20 cellular contexts compared by ENCODE assay signal in genomic region chr2:126837926-126838717, GRCh38.
A peak's percentile ranks its signal among the peaks of the same experiment; 100 is the strongest.
DNase-seq lines count a peak whose midpoint lies in the region; ATAC-seq and TF ChIP-seq lines count a peak whose summit lies in the region.
"Had no signal": no experiment of that assay in that cellular context is flagged by ENCODE, and none has a peak within 500 bp of the region (broad histone marks: within the 10 kb centered on the region; RNA-seq: fewer than 3 reads in every experiment).

No MANE protein-coding gene starts in this region.

- ATAC-seq in lung (ENCODE audit: insufficient read depth, low FRiP score) = no peak
- ATAC-seq in GM18858 (IDR thresholded peaks at IDR 0.05; ENCODE audit: unreplicated experiment) = no peak
- no peak for ATAC-seq in natural killer cell treated with Interleukin-12 subunit alpha and Interleukin-12 subunit beta and Interleukin-15 and Interleukin-18, amount 100 ng/mL, for 72 hours
- ATAC-seq: HepG2 had no signal

- no peaks in the 10 kb centered on the region for H3K9me3 ChIP-seq in SJCRH30 (replicated peaks)
- H3K9me3 ChIP-seq in lung (ENCODE audit: control insufficient read depth in 2 of 2, insufficient read depth in 1 of 2, low read length in 1 of 2) = peaks cover 0 to 5% of the 10 kb centered on the region in 2 donors
- H3K9me3 ChIP-seq in spleen = no peaks in the 10 kb centered on the region
- H3K9me3 ChIP-seq: BLaER1 had no signal

- H3K27me3 ChIP-seq in SJCRH30 = no peaks in the 10 kb centered on the region
- no peaks in the 10 kb centered on the region for H3K27me3 ChIP-seq in lung (ENCODE audit: control insufficient read depth, insufficient read depth)
- peaks cover 0 to 4% (median 0%) of the 10 kb centered on the region in 7 donors for H3K27me3 ChIP-seq in spleen (replicated peaks in 1 of 7)
- H3K27me3 ChIP-seq: BLaER1, SJSA1 had no signal

- no peaks in the 10 kb centered on the region for H3K36me3 ChIP-seq in SJCRH30
- H3K36me3 ChIP-seq in lung (ENCODE audit: control insufficient read depth in 2 of 2, insufficient read depth in 2 of 2, low read length in 2 of 2) = no peaks in the 10 kb centered on the region
- no peaks in the 10 kb centered on the region for H3K36me3 ChIP-seq in spleen
- H3K36me3 ChIP-seq: BLaER1, SJSA1 had no signal

- intact Hi-C loops in spleen (cut with DNase I; ENCODE audit: low total_unique reads) = no loop called here

- H3K27ac Mint-ChIP-seq in natural killer cell treated with Interleukin-12 subunit alpha and Interleukin-12 subunit beta and Interleukin-15 and Interleukin-18, amount 100 ng/mL, for 72 hours = no peak overlapping the region
- H3K27ac Mint-ChIP-seq: CD8-positive, alpha-beta memory T cell; HFFc6 had no signal

- H3K4me1 Mint-ChIP-seq in natural killer cell treated with Interleukin-12 subunit alpha and Interleukin-12 subunit beta and Interleukin-15 and Interleukin-18, amount 100 ng/mL, for 72 hours (ENCODE audit: low read depth in 2 of 2) = no peaks in the 10 kb centered on the region
- H3K4me1 Mint-ChIP-seq: CD8-positive, alpha-beta memory T cell had no signal

- H3K4me3 ChIP-seq in SJCRH30 = no peak overlapping the region
- H3K4me3 ChIP-seq in lung = no peak overlapping the region
- no peak overlapping the region for H3K4me3 ChIP-seq in spleen
- H3K4me3 ChIP-seq: BLaER1, SJSA1 had no signal

- no peak for TF ChIP-seq POLR2A in spleen (IDR thresholded peaks at IDR 0.05)

- DNase-seq in DMS153 (lab: John Stamatoyannopoulos, UW) (peak; percentile 4), DMS153 treated with DMSO at 0.1 percent for 48 hours (lab: John Stamatoyannopoulos, UW; ENCODE audit: unreplicated experiment) (no peak), SJCRH30 (peak; percentile 58 to 86), lung (ENCODE audit: low spot score) (peak; percentile 22), spleen (peak; percentile 33), T-helper 1 cell (no peak)
- DNase-seq in natural killer cell treated with Interleukin-12 subunit alpha and Interleukin-12 subunit beta and Interleukin-15 and Interleukin-18, amount 100 ng/mL, for 72 hours (ENCODE audit: low spot score) = no peak
- DNase-seq: 8988T; CD8-positive, alpha-beta memory T cell; HFFc6; KG1; NCI-H1436; NCI-H2029 treated with DMSO at 0.1 percent for 48 hours; NCI-H226; NCI-H526 treated with DMSO at 0.1 percent for 48 hours had no signal

- no peak for TF ChIP-seq CTCF in lung (IDR thresholded peaks at IDR 0.05; ENCODE audit: control extremely low read depth, extremely low read depth)
- no peak for TF ChIP-seq CTCF in spleen (IDR thresholded peaks at IDR 0.05 in 8 of 11, conservative IDR thresholded peaks at IDR 0.05 in 3 of 11)

- peak overlapping the region; percentile 33 for H3K27ac ChIP-seq in SJCRH30
- no peak overlapping the region for H3K27ac ChIP-seq in lung (ENCODE audit: low read depth in 1 of 2, low read length in 1 of 2)
- no peak overlapping the region for H3K27ac ChIP-seq in spleen
- H3K27ac ChIP-seq: BLaER1, RWPE1, SJSA1 had no signal

- peaks cover under 1 to 18% of the 10 kb centered on the region in 2 donors for H3K27me3 Mint-ChIP-seq in natural killer cell treated with Interleukin-12 subunit alpha and Interleukin-12 subunit beta and Interleukin-15 and Interleukin-18, amount 100 ng/mL, for 72 hours

- no peaks in the 10 kb centered on the region for H3K9me3 Mint-ChIP-seq in natural killer cell treated with Interleukin-12 subunit alpha and Interleukin-12 subunit beta and Interleukin-15 and Interleukin-18, amount 100 ng/mL, for 72 hours
- H3K9me3 Mint-ChIP-seq: CD8-positive, alpha-beta memory T cell; HFFc6 had no signal

- H3K36me3 Mint-ChIP-seq in natural killer cell treated with Interleukin-12 subunit alpha and Interleukin-12 subunit beta and Interleukin-15 and Interleukin-18, amount 100 ng/mL, for 72 hours = no peaks in the 10 kb centered on the region
- H3K36me3 Mint-ChIP-seq: CD8-positive, alpha-beta memory T cell had no signal

- H3K4me1 ChIP-seq in SJCRH30 (peaks cover 19% of the 10 kb centered on the region), lung (ENCODE audit: control insufficient read depth in 2 of 2, insufficient read depth in 2 of 2, low read length in 2 of 2) (no peaks in the 10 kb centered on the region), spleen (no peaks in the 10 kb centered on the region)
- H3K4me1 ChIP-seq: SJSA1 had no signal

- H3K4me3 Mint-ChIP-seq in natural killer cell treated with Interleukin-12 subunit alpha and Interleukin-12 subunit beta and Interleukin-15 and Interleukin-18, amount 100 ng/mL, for 72 hours = no peak overlapping the region
- H3K4me3 Mint-ChIP-seq: CD8-positive, alpha-beta memory T cell; HFFc6 had no signal

- WGBS in lung, 2 donors = 68 to 78% methylated on average over 11 of the region's 11 CpGs
- WGBS in spleen, 5 donors = 66 to 81% (median 79%) methylated on average over 11 of the region's 11 CpGs

Comparison
In these comparisons a context has a peak if more than half of its experiments do, and no peak if none do; other contexts are left out.
1. DNase-seq: peak in DMS153 (single experiment), SJCRH30 (2 of 2), lung (single experiment) and spleen (single experiment); none in DMS153 treated with DMSO at 0.1 percent for 48 hours (single experiment), T-helper 1 cell (0 of 5) and natural killer cell treated with Interleukin-12 subunit alpha and Interleukin-12 subunit beta and Interleukin-15 and Interleukin-18, amount 100 ng/mL, for 72 hours (single experiment).